21 cellular contexts compared by ENCODE assay signal in genomic region chr12:19165446-19165845, GRCh38. TPM values are rescaled to one million over a fixed set of nuclear protein-coding genes. Genes with fewer than 3 reads are reported as not detected.
DNase-seq lines count a peak whose midpoint lies in the region; ATAC-seq and TF ChIP-seq lines count a peak whose summit lies in the region.
"Had no signal": no experiment of that assay in that cellular context is flagged by ENCODE, and none has a peak within 500 bp of the region (broad histone marks: within the 10 kb centered on the region; RNA-seq: fewer than 3 reads in every experiment).

No MANE protein-coding gene starts in this region.

- no peaks in the 10 kb centered on the region for H3K4me1 Mint-ChIP-seq in T-cell
- H3K4me1 Mint-ChIP-seq in T-helper 17 cell, result no peaks in the 10 kb centered on the region
- H3K4me1 Mint-ChIP-seq: naive thymus-derived CD8-positive, alpha-beta T cell had no signal

- CTCF ChIA-PET in T-cell (lab: Charles Lee), result no interaction called here

- no peaks in the 10 kb centered on the region for H3K36me3 ChIP-seq in BLaER1
- no peaks in the 10 kb centered on the region for H3K36me3 ChIP-seq in colonic mucosa
- no peaks in the 10 kb centered on the region for H3K36me3 ChIP-seq in mucosa of rectum (ENCODE audit: control insufficient read depth in 2 of 2, insufficient read depth in 2 of 2, low read length in 2 of 2)

- no peak for ATAC-seq in T-cell (replicated peaks in 1 of 4)
- ATAC-seq in T-helper 17 cell, result no peak
- ATAC-seq: K562; naive thymus-derived CD8-positive, alpha-beta T cell; sciatic nerve had no signal

- no peak for TF ChIP-seq CTCF in colonic mucosa (IDR thresholded peaks at IDR 0.05)

- POLR2A ChIA-PET in T-cell (lab: Charles Lee), result no interaction called here

- no peak overlapping the region for H3K27ac Mint-ChIP-seq in T-cell
- no peak overlapping the region for H3K27ac Mint-ChIP-seq in T-helper 17 cell
- H3K27ac Mint-ChIP-seq: activated T-helper 2 cell treated with anti-CD3 and anti-CD28 coated beads, Interferon-gamma antibody, Interleukin-2, Interleukin-4, amounts not matched to agents 10 μg/mL and 5 μg/mL and 100 μg/mL, durations not matched to agents 14 hours and 24 hours and 36 hours; brain; naive thymus-derived CD8-positive, alpha-beta T cell had no signal

- H3K4me1 ChIP-seq in BLaER1 (peaks cover 12% of the 10 kb centered on the region), colonic mucosa (peaks cover 3% of the 10 kb centered on the region), mucosa of rectum (ENCODE audit: control insufficient read depth in 2 of 2, insufficient read depth in 2 of 2, low read length in 2 of 2) (peaks cover 6 to 24% of the 10 kb centered on the region in 2 donors)

- peak overlapping the region; percentile 42; the same call in 1 of the 2 replicates for H3K4me2 ChIP-seq in BLaER1

- H3K27me3 Mint-ChIP-seq in T-cell (no peaks in the 10 kb centered on the region), T-helper 17 cell (no peaks in the 10 kb centered on the region)

- no peaks in the 10 kb centered on the region for H4K20me1 ChIP-seq in BLaER1

- H3K4me3 Mint-ChIP-seq in T-cell, result no peak overlapping the region
- no peak overlapping the region for H3K4me3 Mint-ChIP-seq in T-helper 17 cell
- H3K4me3 Mint-ChIP-seq: brain; naive thymus-derived CD8-positive, alpha-beta T cell had no signal

- H3K36me3 Mint-ChIP-seq in T-cell (no peaks in the 10 kb centered on the region), T-helper 17 cell (ENCODE audit: low read depth) (peaks cover 3% of the 10 kb centered on the region)
- H3K36me3 Mint-ChIP-seq: naive thymus-derived CD8-positive, alpha-beta T cell had no signal

- H3K9me3 ChIP-seq in BLaER1 (no peaks in the 10 kb centered on the region), colonic mucosa (no peaks in the 10 kb centered on the region), mucosa of rectum (ENCODE audit: control insufficient read depth in 2 of 2, low read length in 2 of 2) (no peaks in the 10 kb centered on the region), T-helper 17 cell (ENCODE audit: control insufficient read depth, low read length, poor library complexity, severe bottlenecking) (no peaks in the 10 kb centered on the region)
- H3K9me3 ChIP-seq: HAP-1 had no signal

- DNase-seq in LoVo (ENCODE audit: low spot score) (peak; percentile 51), colonic mucosa (no peak), GOT3 (lab: John Stamatoyannopoulos, UW) (no peak), T-cell (no peak), occipital lobe (lab: John Stamatoyannopoulos, UW) (no peak), T-helper 17 cell (no peak)
- DNase-seq: activated CD4-positive, alpha-beta T cell treated with anti-CD3 and anti-CD28 coated beads, Interleukin-2, amount 50 U/mL, for 1 hour; C1 segment of cervical spinal cord; mesendoderm; naive thymus-derived CD8-positive, alpha-beta T cell; NCI-H146; NCI-H774; SHP77 treated with DMSO at 0.1 percent for 48 hours had no signal

- H3K9ac ChIP-seq in BLaER1 (no peak overlapping the region), colonic mucosa (ENCODE audit: low read depth in 2 of 2, low read length in 2 of 2) (no peak overlapping the region), mucosa of rectum (ENCODE audit: low read depth in 1 of 2, low read length in 2 of 2) (no peak overlapping the region)

- no peak overlapping the region for H3K4me3 ChIP-seq in BLaER1
- no peak overlapping the region for H3K4me3 ChIP-seq in colonic mucosa
- peak overlapping the region; percentile 2 to 42 for H3K4me3 ChIP-seq in mucosa of rectum (ENCODE audit: low read length in 2 of 2)
- H3K4me3 ChIP-seq: coronary artery, HAP-1, K562 had no signal

- H3K27ac ChIP-seq in BLaER1, result no peak overlapping the region
- H3K27ac ChIP-seq in colonic mucosa, result peak overlapping the region; percentile 38
- H3K27ac ChIP-seq in mucosa of rectum (ENCODE audit: low read depth in 2 of 2, low read length in 2 of 2), result peak overlapping the region; percentile 17 to 75
- H3K27ac ChIP-seq: coronary artery had no signal

- intact Hi-C loops in colonic mucosa (cut with DNase I), result no loop called here

- no peaks in the 10 kb centered on the region for H3K9me3 Mint-ChIP-seq in T-cell
- H3K9me3 Mint-ChIP-seq: activated T-helper 2 cell treated with anti-CD3 and anti-CD28 coated beads, Interferon-gamma antibody, Interleukin-2, Interleukin-4, amounts not matched to agents 10 μg/mL and 5 μg/mL and 100 μg/mL, durations not matched to agents 14 hours and 24 hours and 36 hours; brain; naive thymus-derived CD8-positive, alpha-beta T cell had no signal

- no peaks in the 10 kb centered on the region for H3K27me3 ChIP-seq in BLaER1
- no peaks in the 10 kb centered on the region for H3K27me3 ChIP-seq in colonic mucosa
- H3K27me3 ChIP-seq in mucosa of rectum (ENCODE audit: control insufficient read depth in 2 of 2, insufficient read depth in 2 of 2, low read length in 2 of 2), result no peaks in the 10 kb centered on the region

RNA-seq across cellular contexts. Expression of gene PLEKHA5, which starts 35.9 kb away (rescaled TPM):
- 10 to 100 TPM; 31.0 to 32.7 TPM for total RNA-seq in colonic mucosa
- total RNA-seq in T-cell, result 10 to 100 TPM in 1 of 5 donors, 1 to 10 TPM in 3, under 1 TPM in 1; 0.96 to 11.0 (median 4.9) TPM
- total RNA-seq in occipital lobe, result 73.6 TPM
- total RNA-seq in T-helper 17 cell, result 10 to 100 TPM in 1 of 2 donors, 1 to 10 TPM in 1; 8.9 to 10.3 TPM

Comparison
In these comparisons a context has a peak if more than half of its experiments do, and no peak if none do; other contexts are left out.
1. H3K4me3 ChIP-seq: peak in mucosa of rectum (2 of 2); none in BLaER1 (single experiment) and colonic mucosa (single experiment).